13 cellular contexts compared by ENCODE assay signal in genomic region chr1:238438296-238439275, GRCh38.
"Had no signal": no experiment of that assay in that cellular context is flagged by ENCODE, and none has a peak within 500 bp of the region (broad histone marks: within the 10 kb centered on the region; RNA-seq: fewer than 3 reads in every experiment).

No MANE protein-coding gene starts in this region.

- DNase-seq: activated CD8-positive, alpha-beta memory T cell treated with anti-CD3 and anti-CD28 coated beads, Interleukin-2, amount 50 U/mL, for 4 hours; activated CD8-positive, alpha-beta T cell treated with anti-CD3 and anti-CD28 coated beads for 36 hours; activated gamma-delta T cell treated with Interleukin-2 at 50 U/mL for 16 hours; activated naive CD8-positive, alpha-beta T cell treated with anti-CD3 and anti-CD28 coated beads for 36 hours; activated T-cell treated with anti-CD3 and anti-CD28 coated beads, Interleukin-2, amount 50 U/mL, for 72 hours; cerebellar nuclear complex; effector memory CD8-positive, alpha-beta T cell; glutamatergic neuron; left ventricle myocardium inferior; stimulated activated CD4-positive, alpha-beta T cell treated with anti-CD3 and anti-CD28 coated beads, Interleukin-4, amount 100 ng/mL, for 4 hours; stimulated activated naive CD8-positive, alpha-beta T cell treated with anti-CD3 and anti-CD28 coated beads, Interleukin-15, amount 100 ng/mL, for 72 hours had no signal

- H3K4me3 ChIP-seq: left ventricle myocardium inferior, skin epidermis, thoracic aorta had no signal

- H3K36me3 ChIP-seq: left ventricle myocardium inferior, thoracic aorta had no signal
